ENCODE assay signal across 11 cellular contexts in genomic region chr7:132518839-132519173, GRCh38. TPM values are rescaled to one million over a fixed set of nuclear protein-coding genes. Genes with fewer than 3 reads are reported as not detected.
DNase-seq lines count a peak whose midpoint lies in the region; ATAC-seq and TF ChIP-seq lines count a peak whose summit lies in the region.
"Had no signal": no experiment of that assay in that cellular context is flagged by ENCODE, and none has a peak within 500 bp of the region (broad histone marks: within the 10 kb centered on the region; RNA-seq: fewer than 3 reads in every experiment).

No MANE protein-coding gene starts in this region.

- peaks cover 13 to 28% of the 10 kb centered on the region in 2 donors for H3K4me1 Mint-ChIP-seq in natural killer cell treated with Interleukin-12 subunit alpha and Interleukin-12 subunit beta and Interleukin-15 and Interleukin-18, amount 100 ng/mL, for 72 hours (ENCODE audit: low read depth in 2 of 2)
- peaks cover 34% of the 10 kb centered on the region in 2 donors for H3K4me1 Mint-ChIP-seq in natural killer cell
- peaks cover 8% of the 10 kb centered on the region for H3K4me1 Mint-ChIP-seq in central memory CD8-positive, alpha-beta T cell
- H3K4me1 Mint-ChIP-seq in effector memory CD8-positive, alpha-beta T cell (ENCODE audit: low read depth in 2 of 2): no peaks in the 10 kb centered on the region

- H3K9me3 Mint-ChIP-seq in natural killer cell treated with Interleukin-12 subunit alpha and Interleukin-12 subunit beta and Interleukin-15 and Interleukin-18, amount 100 ng/mL, for 72 hours: no peaks in the 10 kb centered on the region
- H3K9me3 Mint-ChIP-seq in natural killer cell: no peaks in the 10 kb centered on the region
- no peaks in the 10 kb centered on the region for H3K9me3 Mint-ChIP-seq in central memory CD8-positive, alpha-beta T cell
- no peaks in the 10 kb centered on the region for H3K9me3 Mint-ChIP-seq in effector memory CD8-positive, alpha-beta T cell
- H3K9me3 Mint-ChIP-seq: CD4-positive, alpha-beta T cell had no signal

- intact Hi-C loops in natural killer cell (cut with micrococcal nuclease): no loop called here

- no peaks in the 10 kb centered on the region for H3K27me3 Mint-ChIP-seq in natural killer cell treated with Interleukin-12 subunit alpha and Interleukin-12 subunit beta and Interleukin-15 and Interleukin-18, amount 100 ng/mL, for 72 hours
- peaks cover 0 to 4% of the 10 kb centered on the region in 2 donors for H3K27me3 Mint-ChIP-seq in natural killer cell (ENCODE audit: low read depth in 2 of 2)
- H3K27me3 Mint-ChIP-seq in central memory CD8-positive, alpha-beta T cell: peaks cover 15% of the 10 kb centered on the region
- H3K27me3 Mint-ChIP-seq in effector memory CD8-positive, alpha-beta T cell: peaks cover 0 to 22% of the 10 kb centered on the region in 2 donors
- H3K27me3 Mint-ChIP-seq: CD4-positive, alpha-beta T cell had no signal

- no peaks in the 10 kb centered on the region for H3K36me3 Mint-ChIP-seq in natural killer cell treated with Interleukin-12 subunit alpha and Interleukin-12 subunit beta and Interleukin-15 and Interleukin-18, amount 100 ng/mL, for 72 hours
- H3K36me3 Mint-ChIP-seq in natural killer cell: no peaks in the 10 kb centered on the region
- peaks cover 3% of the 10 kb centered on the region for H3K36me3 Mint-ChIP-seq in central memory CD8-positive, alpha-beta T cell (ENCODE audit: insufficient read depth)
- no peaks in the 10 kb centered on the region for H3K36me3 Mint-ChIP-seq in effector memory CD8-positive, alpha-beta T cell (ENCODE audit: insufficient read depth)

- no peak for ATAC-seq in natural killer cell treated with Interleukin-12 subunit alpha and Interleukin-12 subunit beta and Interleukin-15 and Interleukin-18, amount 100 ng/mL, for 72 hours
- ATAC-seq in natural killer cell: no peak
- ATAC-seq in central memory CD8-positive, alpha-beta T cell (replicated peaks; ENCODE audit: extremely low read depth, poor library complexity, severe bottlenecking): no peak
- ATAC-seq in GM21367 (IDR thresholded peaks at IDR 0.05; ENCODE audit: unreplicated experiment): no peak
- no peak for ATAC-seq in effector memory CD8-positive, alpha-beta T cell (replicated peaks)

- no peak overlapping the region for H3K4me3 Mint-ChIP-seq in natural killer cell treated with Interleukin-12 subunit alpha and Interleukin-12 subunit beta and Interleukin-15 and Interleukin-18, amount 100 ng/mL, for 72 hours
- no peak overlapping the region for H3K4me3 Mint-ChIP-seq in natural killer cell
- H3K4me3 Mint-ChIP-seq in central memory CD8-positive, alpha-beta T cell: no peak overlapping the region
- no peak overlapping the region for H3K4me3 Mint-ChIP-seq in effector memory CD8-positive, alpha-beta T cell
- H3K4me3 Mint-ChIP-seq: CD4-positive, alpha-beta T cell had no signal

- peak; percentile 6 for DNase-seq in natural killer cell treated with Interleukin-12 subunit alpha and Interleukin-12 subunit beta and Interleukin-15 and Interleukin-18, amount 100 ng/mL, for 72 hours (ENCODE audit: low spot score)
- DNase-seq in natural killer cell (no peak), pons (ENCODE audit: low spot score) (peak; percentile 22)
- DNase-seq in central memory CD8-positive, alpha-beta T cell (ENCODE audit: low spot score in 2 of 2): no peak
- DNase-seq in effector memory CD8-positive, alpha-beta T cell: no peak
- DNase-seq: CD4-positive, alpha-beta T cell; DMS153; DMS79; GF-D8; GOT3 had no signal

- H3K27ac Mint-ChIP-seq in natural killer cell treated with Interleukin-12 subunit alpha and Interleukin-12 subunit beta and Interleukin-15 and Interleukin-18, amount 100 ng/mL, for 72 hours: no peak overlapping the region
- H3K27ac Mint-ChIP-seq in natural killer cell: no peak overlapping the region
- H3K27ac Mint-ChIP-seq in central memory CD8-positive, alpha-beta T cell (ENCODE audit: low read depth): peak overlapping the region; percentile 34
- no peak overlapping the region for H3K27ac Mint-ChIP-seq in effector memory CD8-positive, alpha-beta T cell
- H3K27ac Mint-ChIP-seq: CD4-positive, alpha-beta T cell had no signal

- no peak for TF ChIP-seq CTCF in natural killer cell (IDR thresholded peaks at IDR 0.05)

RNA-seq across cellular contexts. Expression of gene PLXNA4, which starts 57.5 kb away (rescaled TPM):
- total RNA-seq in natural killer cell treated with Interleukin-12 subunit alpha and Interleukin-12 subunit beta and Interleukin-15 and Interleukin-18, amount 100 ng/mL, for 72 hours: under 1 TPM; 0.14 to 0.21 TPM
- 10 to 100 TPM in 2 of 3 donors, 1 to 10 TPM in 1; 5.1 to 15.3 (median 10.9) TPM for total RNA-seq in natural killer cell

Comparison
In these comparisons a context has a peak if more than half of its experiments do, and no peak if none do; other contexts are left out.
1. DNase-seq: peak in natural killer cell treated with Interleukin-12 subunit alpha and Interleukin-12 subunit beta and Interleukin-15 and Interleukin-18, amount 100 ng/mL, for 72 hours (single experiment) and pons (single experiment); none in natural killer cell (single experiment), central memory CD8-positive, alpha-beta T cell (0 of 2) and effector memory CD8-positive, alpha-beta T cell (0 of 3).
2. RNA of gene PLXNA4, which starts 57.5 kb away (total RNA-seq): 5.1 to 15.3 TPM in natural killer cell; 0.14 to 0.21 TPM in natural killer cell treated with Interleukin-12 subunit alpha and Interleukin-12 subunit beta and Interleukin-15 and Interleukin-18, amount 100 ng/mL, for 72 hours; every median in the first group is over 4 times any median in the second.